In the genomic region with DNA sequence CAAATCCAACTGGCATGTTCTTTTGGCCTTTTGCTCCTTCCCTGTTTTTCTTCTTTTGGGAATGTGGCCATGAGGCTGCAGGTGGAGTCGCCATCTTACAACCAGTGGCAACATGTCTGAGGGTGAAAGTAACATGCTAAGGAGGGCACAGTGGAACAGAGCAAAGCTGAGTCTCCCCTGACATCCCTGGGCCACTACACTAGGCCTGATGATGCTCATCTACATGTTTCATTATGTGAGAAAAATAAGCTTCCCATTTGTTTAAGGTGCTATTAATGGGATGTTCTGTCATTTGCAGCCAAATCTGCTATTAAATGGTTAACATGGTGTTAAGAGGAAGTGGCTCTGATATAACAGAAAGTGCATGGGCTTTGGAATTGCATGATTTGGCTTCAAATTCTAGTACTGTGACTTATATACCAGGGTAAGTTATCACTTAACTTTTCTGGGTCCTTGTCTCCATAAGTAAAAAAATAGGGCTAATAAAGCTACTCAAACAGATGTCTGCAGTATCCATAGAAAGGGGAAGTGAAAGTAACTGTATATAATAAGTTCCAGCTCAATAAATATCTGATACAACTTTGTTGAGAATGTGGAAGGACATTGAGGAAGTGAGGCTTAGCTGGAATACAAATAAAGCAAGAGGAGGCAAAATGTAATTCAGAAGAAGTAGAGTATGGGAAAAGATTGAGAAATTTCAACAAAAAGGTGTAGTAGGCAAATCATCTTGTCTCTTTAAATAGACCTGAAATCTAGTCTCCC, we compare ENCODE assay signal across 12 cellular contexts.
DNase-seq lines count a peak whose midpoint lies in the region; ATAC-seq and TF ChIP-seq lines count a peak whose summit lies in the region.
"Had no signal": no experiment of that assay in that cellular context is flagged by ENCODE, and none has a peak within 500 bp of the region (broad histone marks: within the 10 kb centered on the region; RNA-seq: fewer than 3 reads in every experiment).

No MANE protein-coding gene starts in this region.

- DNase-seq in SKM-1 (lab: John Stamatoyannopoulos, UW; ENCODE audit: unreplicated experiment), result peak; percentile 37
- no peak for DNase-seq in glomerular visceral epithelial cell (ENCODE audit: extremely low spot score)
- DNase-seq in DMS 273 treated with DMSO at 0.1 percent for 48 hours (lab: John Stamatoyannopoulos, UW), result no peak
- no peak for DNase-seq in DMS153 treated with DMSO at 0.1 percent for 48 hours (lab: John Stamatoyannopoulos, UW; ENCODE audit: unreplicated experiment)
- DNase-seq in H4 (ENCODE audit: low spot score), result no peak
- DNase-seq: activated gamma-delta T cell, GDM1, head of caudate nucleus had no signal

- H4K20me1 ChIP-seq in DOHH2 (ENCODE audit: control insufficient read depth, insufficient read depth, low read depth, low read length), result no peaks in the 10 kb centered on the region

- H3K27ac ChIP-seq in DOHH2 (ENCODE audit: low read depth, low read length), result peak overlapping the region; percentile 94

- H3K4me1 ChIP-seq in DOHH2 (ENCODE audit: control insufficient read depth, low read length), result peaks cover 91% of the 10 kb centered on the region

- ATAC-seq in GM19397 (IDR thresholded peaks at IDR 0.05; ENCODE audit: unreplicated experiment), result peak; percentile 58
- peak; percentile 65 for ATAC-seq in HG03108 (IDR thresholded peaks at IDR 0.05; ENCODE audit: unreplicated experiment)

- no peaks in the 10 kb centered on the region for H3K79me2 ChIP-seq in DOHH2 (ENCODE audit: control insufficient read depth, low read length)

- no peaks in the 10 kb centered on the region for H3K9me3 ChIP-seq in DOHH2 (ENCODE audit: control insufficient read depth, insufficient read depth, low read length)

- H3F3A ChIP-seq in DOHH2 (ENCODE audit: control insufficient read depth, insufficient read depth), result peaks cover 27% of the 10 kb centered on the region

- H3K4me2 ChIP-seq in DOHH2 (ENCODE audit: low read length), result peak overlapping the region; percentile 87

- TF ChIP-seq CTCF in DOHH2 (IDR thresholded peaks at IDR 0.05; ENCODE audit: low read depth, low read length, poor library complexity, severe bottlenecking), result no peak

- no peaks in the 10 kb centered on the region for H3K9me2 ChIP-seq in DOHH2 (replicated peaks; ENCODE audit: control insufficient read depth, low read length)

- no peaks in the 10 kb centered on the region for H3K27me3 ChIP-seq in DOHH2 (ENCODE audit: control insufficient read depth, low read length)

- no peaks in the 10 kb centered on the region for H3K36me3 ChIP-seq in DOHH2 (ENCODE audit: control insufficient read depth, low read length)

- H3K4me3 ChIP-seq in DOHH2 (ENCODE audit: low read length), result peak overlapping the region; percentile 69
- H3K4me3 ChIP-seq: skin epidermis had no signal
